ENCODE assay signal across 1 cellular context in genomic region chr6:27133281-27134227, GRCh38.
TF ChIP-seq lines count a peak whose summit lies in the region.

No MANE protein-coding gene starts in this region.

TF ChIP-seq in K562, 482 proteins besides CTCF, POLR2A, EP300 and RAD21 (continued from another document and continues in another):
- TF ChIP-seq SMARCC2 (IDR thresholded peaks at IDR 0.05; ENCODE audit: low read depth) (no peak), ZNF384 (IDR thresholded peaks at IDR 0.05; ENCODE audit: low read depth, low read length) (no peak), SFPQ (IDR thresholded peaks at IDR 0.05; ENCODE audit: low read depth, low read length) (no peak), SP2 (IDR thresholded peaks at IDR 0.05; ENCODE audit: extremely low read depth, low read depth, low read length, poor library complexity, severe bottlenecking) (no peak), HEY1 (CRISPR knock-in tag; IDR thresholded peaks at IDR 0.05; ENCODE audit: borderline replicate concordance) (peak; percentile 91; the same call in 1 of the 2 replicates), MTA1 (IDR thresholded peaks at IDR 0.05; ENCODE audit: borderline replicate concordance) (no peak; the same call in 1 of the 2 replicates), PHB2 (IDR thresholded peaks at IDR 0.05; ENCODE audit: low read depth) (no peak), HDAC2 (IDR thresholded peaks at IDR 0.05) (no peak), LCOR (CRISPR knock-in tag; IDR thresholded peaks at IDR 0.05) (peak; percentile 76; the same call in 1 of the 2 replicates), BRD9 (IDR thresholded peaks at IDR 0.05; ENCODE audit: low read depth, partially characterized antibody) (peak; percentile 51), MBD2 (IDR thresholded peaks at IDR 0.05; ENCODE audit: borderline replicate concordance, low read depth) (peak; percentile 35), ZNF445 (CRISPR knock-in tag; IDR thresholded peaks at IDR 0.05; ENCODE audit: low read depth) (peak; percentile 91), ATF4 (CRISPR knock-in tag; IDR thresholded peaks at IDR 0.05) (peak; percentile 92), POLR3G (IDR thresholded peaks at IDR 0.05; ENCODE audit: extremely low read depth, insufficient read length, insufficient replicate concordance) (no peak), HNRNPLL (IDR thresholded peaks at IDR 0.05; ENCODE audit: low read depth, low read length, poor library complexity, severe bottlenecking) (peak; percentile 27), ATF2 (CRISPR knock-in tag; IDR thresholded peaks at IDR 0.05) (no peak), SMC3 (conservative IDR thresholded peaks at IDR 0.05; ENCODE audit: insufficient read depth, low read depth, low read length) (no peak; the same call in 1 of the 2 replicates), NR1H2 (CRISPR knock-in tag; IDR thresholded peaks at IDR 0.05) (0 out of 2 replicates have a peak, but pooled peaks have one; percentile 53), ZNF584 (CRISPR knock-in tag; IDR thresholded peaks at IDR 0.05; ENCODE audit: low read depth) (no peak; the same call in 1 of the 2 replicates), ZNF77 (CRISPR knock-in tag; IDR thresholded peaks at IDR 0.05) (peak; percentile 85), ZNF695 (CRISPR knock-in tag; IDR thresholded peaks at IDR 0.05) (peak; percentile 96), RBM22 (IDR thresholded peaks at IDR 0.05; ENCODE audit: low read depth, low read length, poor library complexity, severe bottlenecking) (peak; percentile 100), ZNF592 (IDR thresholded peaks at IDR 0.05) (peak; percentile 12; the same call in 1 of the 2 replicates), POLR3A (IDR thresholded peaks at IDR 0.05; ENCODE audit: borderline replicate concordance, extremely low read depth, insufficient read depth, insufficient read length) (no peak), ZNF282 (CRISPR knock-in tag; IDR thresholded peaks at IDR 0.05) (no peak), ZNF639 (CRISPR knock-in tag; conservative IDR thresholded peaks at IDR 0.05 in 1 of 2, IDR thresholded peaks at IDR 0.05 in 1 of 2) (no peak; a peak in 1 of 4 replicates), FOXM1 (IDR thresholded peaks at IDR 0.05; ENCODE audit: low read depth) (no peak), FOXM1 (CRISPR knock-in tag; IDR thresholded peaks at IDR 0.05; ENCODE audit: low read depth) (no peak; the same call in 1 of the 2 replicates), SMARCA5 (IDR thresholded peaks at IDR 0.05) (no peak), IRF2 (CRISPR knock-in tag; IDR thresholded peaks at IDR 0.05) (no peak), CCNT2 (IDR thresholded peaks at IDR 0.05; ENCODE audit: borderline replicate concordance, extremely low read depth, insufficient read length, low read depth, low read length) (peak; percentile 80), CBFB (CRISPR knock-in tag; IDR thresholded peaks at IDR 0.05) (no peak), TFAP4 (CRISPR knock-in tag; IDR thresholded peaks at IDR 0.05; ENCODE audit: borderline replicate concordance) (peak; percentile 85), MTA2 (IDR thresholded peaks at IDR 0.05; ENCODE audit: low read depth) (no peak), RB1 (IDR thresholded peaks at IDR 0.05; ENCODE audit: low read depth) (0 out of 2 replicates have a peak, but pooled peaks have one; percentile 2), MAFG (tag; conservative IDR thresholded peaks at IDR 0.05) (no peak), ARID1B (IDR thresholded peaks at IDR 0.05) (no peak), ZBTB43 (CRISPR knock-in tag; IDR thresholded peaks at IDR 0.05) (peak; percentile 40), CTBP1 (IDR thresholded peaks at IDR 0.05; ENCODE audit: borderline replicate concordance) (peak; percentile 44; the same call in 1 of the 2 replicates), ZNF76 (CRISPR knock-in tag; IDR thresholded peaks at IDR 0.05; ENCODE audit: borderline replicate concordance) (peak; percentile 52; the same call in 1 of the 2 replicates), ZNF431 (CRISPR knock-in tag; IDR thresholded peaks at IDR 0.05) (peak; percentile 76), TRIM24 (IDR thresholded peaks at IDR 0.05) (0 out of 4 replicates have a peak, but pooled peaks of 1 of the 2 experiments have one; percentile 35), IRF1 (CRISPR knock-in tag; IDR thresholded peaks at IDR 0.05; ENCODE audit: borderline replicate concordance) (peak; percentile 88), HMG20B (CRISPR knock-in tag; IDR thresholded peaks at IDR 0.05) (peak; percentile 90; the same call in 1 of the 2 replicates), NFIC (IDR thresholded peaks at IDR 0.05) (peak; percentile 6; the same call in 1 of the 2 replicates), STAT5A (IDR thresholded peaks at IDR 0.05; ENCODE audit: borderline replicate concordance, low read length) (no peak; the same call in 1 of the 2 replicates), ZNF263 (CRISPR knock-in tag; IDR thresholded peaks at IDR 0.05; ENCODE audit: borderline replicate concordance) (peak; percentile 79), ZFPM2 (CRISPR knock-in tag; IDR thresholded peaks at IDR 0.05) (peak; percentile 99), FUS (optimal IDR thresholded peaks at IDR 0.05; ENCODE audit: low read depth, low read length) (peak; percentile 99), SETDB1 (IDR thresholded peaks at IDR 0.05; ENCODE audit: low read length) (no peak), ZNF699 (CRISPR knock-in tag; IDR thresholded peaks at IDR 0.05; ENCODE audit: insufficient replicate concordance) (no peak), THRAP3 (IDR thresholded peaks at IDR 0.05; ENCODE audit: borderline replicate concordance) (peak; percentile 99), PCBP1 (IDR thresholded peaks at IDR 0.05; ENCODE audit: low read depth, low read length, poor library complexity, severe bottlenecking) (peak; percentile 93), TGIF2 (CRISPR knock-in tag; IDR thresholded peaks at IDR 0.05) (peak; percentile 73), GTF2B (IDR thresholded peaks at IDR 0.05; ENCODE audit: extremely low read depth, insufficient read length) (no peak), ZBTB34 (CRISPR knock-in tag; IDR thresholded peaks at IDR 0.05) (peak; percentile 76; the same call in 1 of the 2 replicates)
